24 cellular contexts compared by ENCODE assay signal in the genomic region with DNA sequence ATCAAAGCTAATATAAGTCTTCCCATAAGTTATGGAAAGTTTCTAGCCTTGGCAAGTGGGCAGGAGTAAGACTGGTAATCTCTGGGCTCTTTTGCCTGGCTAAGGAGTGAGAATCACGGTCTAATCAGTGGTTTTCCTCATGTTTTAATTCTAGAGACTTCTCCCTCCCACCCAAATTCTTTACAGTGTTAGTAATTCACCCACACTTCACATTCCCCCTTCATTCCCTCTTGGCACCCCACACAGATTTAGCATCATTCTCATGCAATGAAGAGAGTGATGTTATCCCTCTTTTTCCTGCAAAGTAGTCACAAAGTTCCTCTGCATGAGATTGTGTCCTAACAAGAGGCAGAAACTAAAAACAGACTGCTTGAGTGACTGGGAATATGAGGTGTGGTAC. TPM values are rescaled to one million over a fixed set of nuclear protein-coding genes. Genes with fewer than 3 reads are reported as not detected.
A peak's percentile ranks its signal among the peaks of the same experiment; 100 is the strongest.
DNase-seq lines count a peak whose midpoint lies in the region; TF ChIP-seq lines count a peak whose summit lies in the region.
"Had no signal": no experiment of that assay in that cellular context is flagged by ENCODE, and none has a peak within 500 bp of the region (broad histone marks: within the 10 kb centered on the region; RNA-seq: fewer than 3 reads in every experiment).

No MANE protein-coding gene starts in this region.

- 40% methylated on average over 1 of the region's 1 CpG for WGBS in HUES64

- peaks cover 2% of the 10 kb centered on the region for H3K4me1 Mint-ChIP-seq in endothelial cell (ENCODE audit: unreplicated experiment)
- H3K4me1 Mint-ChIP-seq in neural crest cell = no peaks in the 10 kb centered on the region
- H3K4me1 Mint-ChIP-seq: brain had no signal

- peak overlapping the region; percentile 70; the same call in 1 of the 2 replicates for H3K27ac ChIP-seq in HUES64 (ENCODE audit: low read depth, low read length)
- H3K27ac ChIP-seq: HL-60, PC-9, right lobe of liver, SJSA1 had no signal

- H3K27ac Mint-ChIP-seq in endothelial cell (ENCODE audit: unreplicated experiment) (no peak overlapping the region), neural crest cell (ENCODE audit: unreplicated experiment) (peak overlapping the region; percentile 75)
- H3K27ac Mint-ChIP-seq: dendritic cell treated with granulocyte-macrophage colony-stimulating factor and Interleukin-4, amounts not matched to agents 40 ng/mL and 50 ng/mL, for 4 days had no signal

- peaks cover 4% of the 10 kb centered on the region for H3K9me3 Mint-ChIP-seq in endothelial cell (ENCODE audit: unreplicated experiment)
- peaks cover 5% of the 10 kb centered on the region for H3K9me3 Mint-ChIP-seq in neural crest cell
- H3K9me3 Mint-ChIP-seq: dendritic cell treated with granulocyte-macrophage colony-stimulating factor and Interleukin-4, amounts not matched to agents 40 ng/mL and 50 ng/mL, for 4 days had no signal

- no peak overlapping the region for H3K4me3 ChIP-seq in HUES64 (ENCODE audit: low read length)
- H3K4me3 ChIP-seq: heart left ventricle, PC-9, right lobe of liver, SJSA1 had no signal

- peaks cover 10% of the 10 kb centered on the region for H3K4me1 ChIP-seq in HUES64 (ENCODE audit: insufficient read depth, low read length)
- H3K4me1 ChIP-seq: Caco-2, right lobe of liver, SJSA1 had no signal

- no peaks in the 10 kb centered on the region for H3K27me3 ChIP-seq in HUES64 (ENCODE audit: insufficient read depth, low read length)
- H3K27me3 ChIP-seq: heart left ventricle, right lobe of liver, SJSA1 had no signal

- DNase-seq in AG20443 (ENCODE audit: low spot score) (peak; percentile 73), endothelial cell (ENCODE audit: low spot score) (no peak), neural crest cell (ENCODE audit: low read depth, low spot score) (no peak), head of caudate nucleus (no peak), posterior cingulate gyrus (no peak), NCI-H2171 (lab: John Stamatoyannopoulos, UW) (no peak)
- no peak for DNase-seq in activated CD4-positive, CD25-positive, alpha-beta regulatory T cell (lab: John Stamatoyannopoulos, UW)
- DNase-seq: activated CD4-positive, alpha-beta T cell treated with anti-CD3 and anti-CD28 coated beads for 4 hours; activated CD8-positive, alpha-beta memory T cell treated with anti-CD3 and anti-CD28 coated beads, Interleukin-2, amount 50 U/mL, for 48 hours; Caco-2; GOT3; heart left ventricle; KBM-7; kidney; NCI-H2029 treated with DMSO at 0.1 percent for 48 hours; PC-9; right lobe of liver had no signal

- no peak overlapping the region for H3K9ac ChIP-seq in HUES64 (ENCODE audit: low read depth, low read length)

- peaks cover 60% of the 10 kb centered on the region for H3K36me3 ChIP-seq in HUES64 (ENCODE audit: insufficient read depth, low read length)

- peaks cover 2% of the 10 kb centered on the region; the same call in 1 of the 2 replicates for H3K9me3 ChIP-seq in HUES64 (ENCODE audit: insufficient read depth, low read depth, low read length)
- H3K9me3 ChIP-seq: Caco-2, right lobe of liver, SJSA1 had no signal

- H3K4me3 Mint-ChIP-seq in endothelial cell (ENCODE audit: unreplicated experiment) (peak overlapping the region; percentile 2), neural crest cell (no peak overlapping the region)
- H3K4me3 Mint-ChIP-seq: brain; dendritic cell treated with granulocyte-macrophage colony-stimulating factor and Interleukin-4, amounts not matched to agents 40 ng/mL and 50 ng/mL, for 4 days had no signal

- peaks cover 52% of the 10 kb centered on the region for H3K36me3 Mint-ChIP-seq in endothelial cell (ENCODE audit: low read depth, unreplicated experiment)
- peaks cover 51% of the 10 kb centered on the region for H3K36me3 Mint-ChIP-seq in neural crest cell (ENCODE audit: low read depth)

- intact Hi-C loops in head of caudate nucleus (cut with DNase I) = loop anchor here (10.0 kb wide), 1 partner anchor 88 kb away; no protein-coding TSS in a partner anchor
- intact Hi-C loops in posterior cingulate gyrus (cut with DNase I) = loop anchor here (10.0 kb wide), 1 partner anchor 88 kb away; no protein-coding TSS in a partner anchor

- TF ChIP-seq CTCF in endothelial cell (IDR thresholded peaks at IDR 0.05; ENCODE audit: unreplicated experiment) = no peak
- TF ChIP-seq CTCF in neural crest cell (conservative IDR thresholded peaks at IDR 0.05) = no peak

- H3K27me3 Mint-ChIP-seq in endothelial cell (ENCODE audit: unreplicated experiment) (no peaks in the 10 kb centered on the region), neural crest cell (ENCODE audit: low read depth) (no peaks in the 10 kb centered on the region)
- H3K27me3 Mint-ChIP-seq: brain; dendritic cell treated with granulocyte-macrophage colony-stimulating factor and Interleukin-4, amounts not matched to agents 40 ng/mL and 50 ng/mL, for 4 days had no signal

RNA-seq across cellular contexts. Expression of a gene that starts 28.6 kb away (rescaled TPM):
- 0.15 TPM for polyA plus RNA-seq in HUES64 (2013, experiment 1 of 2)
- 0.44 TPM for polyA plus RNA-seq in HUES64 (2013, experiment 2 of 2)
- total RNA-seq in endothelial cell (ENCODE audit: unreplicated experiment) (0.28 TPM), neural crest cell (0.72 and 1.3 TPM in 2 replicates)
- total RNA-seq: G401, PC-9, SJSA1, temporal lobe had no signal

RNA-seq across cellular contexts. Expression of a gene that starts 57.2 kb away (rescaled TPM):
- 17.8 TPM for polyA plus RNA-seq in HUES64 (2013, experiment 1 of 2)
- 23.7 TPM for polyA plus RNA-seq in HUES64 (2013, experiment 2 of 2)
- total RNA-seq in endothelial cell (ENCODE audit: unreplicated experiment) (13.6 TPM), neural crest cell (19.2 and 19.8 TPM in 2 replicates)
